ENCODE assay signal across 18 cellular contexts in the genomic region with DNA sequence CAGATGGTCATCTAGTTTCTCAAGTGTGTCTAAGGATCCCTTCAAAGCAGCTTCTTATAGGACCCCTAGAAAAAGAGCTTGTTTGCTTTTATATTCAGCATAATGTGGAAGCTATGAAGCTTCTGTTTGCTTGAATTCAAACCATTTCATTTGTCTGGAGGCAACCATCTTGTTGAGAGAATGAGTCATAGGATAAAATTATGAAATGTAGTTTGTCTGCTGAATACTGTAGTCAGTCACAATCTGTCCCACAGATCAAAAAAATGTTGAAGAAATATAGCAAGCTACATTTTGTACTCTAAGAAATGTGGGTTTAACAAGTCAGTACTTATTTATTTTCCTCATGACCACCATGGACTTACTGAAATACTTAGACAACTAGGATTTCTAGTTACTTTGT.
DNase-seq lines count a peak whose midpoint lies in the region; ATAC-seq, FAIRE-seq and TF ChIP-seq lines count a peak whose summit lies in the region.
"Had no signal": no experiment of that assay in that cellular context is flagged by ENCODE, and none has a peak within 500 bp of the region (broad histone marks: within the 10 kb centered on the region; RNA-seq: fewer than 3 reads in every experiment).

No MANE protein-coding gene starts in this region.

- POLR2A ChIA-PET in endothelial cell of umbilical vein (lab: Charles Lee): no interaction called here

- BruUV-seq in endothelial cell of umbilical vein (replicated peaks; lab: Mats Ljungman, UMichigan): no TSS peak

- ATAC-seq in GM18873 (IDR thresholded peaks at IDR 0.05; ENCODE audit: low FRiP score, unreplicated experiment): no peak
- ATAC-seq: GM12878, T-helper 17 cell had no signal

- no peaks in the 10 kb centered on the region for H3K79me2 ChIP-seq in endothelial cell of umbilical vein (ENCODE audit: control insufficient read depth, insufficient read depth, low read length)

- dilution Hi-C loops in endothelial cell of umbilical vein (cut with MboI; ENCODE audit: extremely low pct_ligation_motif_present, low sequenced_read_pairs): no loop called here

- TF ChIP-seq CTCF in endothelial cell of umbilical vein (IDR thresholded peaks at IDR 0.05; ENCODE audit: extremely low read depth in 1 of 2, insufficient read depth in 1 of 2, low read depth in 1 of 2, low read length in 2 of 2): no peak
- no peak for TF ChIP-seq CTCF in esophagus muscularis mucosa (IDR thresholded peaks at IDR 0.05)
- TF ChIP-seq CTCF in colonic mucosa (IDR thresholded peaks at IDR 0.05): no peak

- H3K4me1 ChIP-seq in endothelial cell of umbilical vein (ENCODE audit: control insufficient read depth, extremely low read depth, insufficient read depth, low read length): no peaks in the 10 kb centered on the region
- H3K4me1 ChIP-seq in esophagus muscularis mucosa: peaks cover 0 to 4% (median 0%) of the 10 kb centered on the region in 4 donors
- no peaks in the 10 kb centered on the region for H3K4me1 ChIP-seq in colonic mucosa

- H3K9me3 ChIP-seq in endothelial cell of umbilical vein (replicated peaks; ENCODE audit: control insufficient read depth, insufficient read depth, low read length): no peaks in the 10 kb centered on the region
- no peaks in the 10 kb centered on the region for H3K9me3 ChIP-seq in esophagus muscularis mucosa
- H3K9me3 ChIP-seq in MG63: no peaks in the 10 kb centered on the region
- no peaks in the 10 kb centered on the region for H3K9me3 ChIP-seq in colonic mucosa

- TF ChIP-seq EP300 in esophagus muscularis mucosa (IDR thresholded peaks at IDR 0.05): no peak

- H3K4me3 ChIP-seq in endothelial cell of umbilical vein (replicated peaks in 1 of 3; ENCODE audit: insufficient read depth in 1 of 3, low read depth in 1 of 3, low read length in 3 of 3): no peak overlapping the region
- no peak overlapping the region for H3K4me3 ChIP-seq in esophagus muscularis mucosa
- H3K4me3 ChIP-seq in MG63: no peak overlapping the region
- no peak overlapping the region for H3K4me3 ChIP-seq in colonic mucosa
- H3K4me3 ChIP-seq: GM12878, lung had no signal

- H4K20me1 ChIP-seq in endothelial cell of umbilical vein (replicated peaks; ENCODE audit: control insufficient read depth, extremely low read depth, insufficient read depth, low read length): no peaks in the 10 kb centered on the region

- FAIRE-seq in endothelial cell of umbilical vein (lab: Jason Lieb, UNC): no peak
- FAIRE-seq: GM12878 had no signal

- TF ChIP-seq POLR2A in endothelial cell of umbilical vein (IDR thresholded peaks at IDR 0.05; ENCODE audit: low read depth, low read length) (no peak), esophagus muscularis mucosa (IDR thresholded peaks at IDR 0.05; ENCODE audit: low read depth) (no peak)

- intact Hi-C loops in endothelial cell of umbilical vein (cut with micrococcal nuclease): no loop called here
- intact Hi-C loops in esophagus muscularis mucosa (cut with DNase I): no loop called here
- intact Hi-C loops in colonic mucosa (cut with DNase I): no loop called here

- H3K9me1 ChIP-seq in endothelial cell of umbilical vein (replicated peaks; ENCODE audit: control insufficient read depth, extremely low read depth, insufficient read depth, low read length): no peaks in the 10 kb centered on the region

- H2AFZ ChIP-seq in endothelial cell of umbilical vein (ENCODE audit: low read depth, low read length): peak overlapping the region; percentile 38

- DNase-seq in DMS53 (lab: John Stamatoyannopoulos, UW): peak; percentile 81
- peak; percentile 31 for DNase-seq in OCI-M1 (lab: John Stamatoyannopoulos, UW)
- DNase-seq in endothelial cell of umbilical vein (ENCODE audit: low read depth, low spot score): peak; percentile 16
- DNase-seq in myocyte (ENCODE audit: low read depth): peak; percentile 28
- DNase-seq in esophagus muscularis mucosa (ENCODE audit: extremely low spot score): no peak
- no peak for DNase-seq in MG63
- no peak for DNase-seq in colonic mucosa
- DNase-seq: activated CD4-positive, CD25-positive, alpha-beta regulatory T cell; effector CD8-positive, alpha-beta T cell; GOT3; KG1; NCI-H1105; nephron progenitor cell; SHP77; T-helper 17 cell had no signal

- no peak overlapping the region for H3K4me2 ChIP-seq in endothelial cell of umbilical vein (ENCODE audit: insufficient read depth, low read length)

- no peak overlapping the region for H3K9ac ChIP-seq in endothelial cell of umbilical vein (replicated peaks; ENCODE audit: extremely low read depth, insufficient read depth, low read length)
- H3K9ac ChIP-seq in colonic mucosa (ENCODE audit: low read depth in 2 of 2, low read length in 2 of 2): no peak overlapping the region

- no peak overlapping the region for H3K27ac ChIP-seq in endothelial cell of umbilical vein (ENCODE audit: insufficient read depth, low read depth, low read length)
- no peak overlapping the region for H3K27ac ChIP-seq in esophagus muscularis mucosa (replicated peaks in 1 of 4)
- H3K27ac ChIP-seq in colonic mucosa: no peak overlapping the region

- no peaks in the 10 kb centered on the region for H3K36me3 ChIP-seq in endothelial cell of umbilical vein (ENCODE audit: control insufficient read depth in 2 of 2, extremely low read depth in 1 of 2, insufficient read depth in 2 of 2, low read length in 2 of 2)
- H3K36me3 ChIP-seq in esophagus muscularis mucosa: no peaks in the 10 kb centered on the region
- H3K36me3 ChIP-seq in MG63: no peaks in the 10 kb centered on the region
- H3K36me3 ChIP-seq in colonic mucosa: no peaks in the 10 kb centered on the region

- H3K27me3 ChIP-seq in endothelial cell of umbilical vein (ENCODE audit: control insufficient read depth in 2 of 2, insufficient read depth in 2 of 2, low read length in 2 of 2): peaks cover 0 to 2% of the 10 kb centered on the region in 2 experiments
- H3K27me3 ChIP-seq in esophagus muscularis mucosa: no peaks in the 10 kb centered on the region
- no peaks in the 10 kb centered on the region for H3K27me3 ChIP-seq in MG63
- H3K27me3 ChIP-seq in colonic mucosa: no peaks in the 10 kb centered on the region

- CTCF ChIA-PET in endothelial cell of umbilical vein (lab: Charles Lee): interaction anchor here (0.8 to 1.3 kb wide), 6 partner anchors 28 to 1166 kb away, joined by 3 to 7 read pairs (median 4); no protein-coding TSS in a partner anchor

TF ChIP-seq in endothelial cell of umbilical vein, 7 proteins besides CTCF, POLR2A, EP300 and RAD21:
- TF ChIP-seq, protein P1, sequence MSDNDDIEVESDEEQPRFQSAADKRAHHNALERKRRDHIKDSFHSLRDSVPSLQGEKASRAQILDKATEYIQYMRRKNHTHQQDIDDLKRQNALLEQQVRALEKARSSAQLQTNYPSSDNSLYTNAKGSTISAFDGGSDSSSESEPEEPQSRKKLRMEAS (IDR thresholded peaks at IDR 0.05; ENCODE audit: insufficient read depth, insufficient read length): no peak
- TF ChIP-seq JUN (IDR thresholded peaks at IDR 0.05; ENCODE audit: borderline replicate concordance, insufficient read depth, insufficient read length, low read depth): peak; percentile 3

Comparison
In these comparisons a context has a peak if more than half of its experiments do, and no peak if none do; other contexts are left out.
1. DNase-seq: peak in DMS53 (single experiment), OCI-M1 (single experiment), endothelial cell of umbilical vein (single experiment) and myocyte (single experiment); none in esophagus muscularis mucosa (single experiment), MG63 (single experiment) and colonic mucosa (single experiment).